23 cellular contexts compared by ENCODE assay signal in genomic region chr6:24069546-24069945, GRCh38.
"Had no signal": no experiment of that assay in that cellular context is flagged by ENCODE, and none has a peak within 500 bp of the region (broad histone marks: within the 10 kb centered on the region; RNA-seq: fewer than 3 reads in every experiment).

No MANE protein-coding gene starts in this region.

- H3K27me3 Mint-ChIP-seq: brain; natural killer cell treated with Interleukin-12 subunit alpha and Interleukin-12 subunit beta and Interleukin-15 and Interleukin-18, amount 100 ng/mL, for 72 hours had no signal

- H3K4me3 Mint-ChIP-seq: activated naive CD4-positive, alpha-beta T cell treated with anti-CD3 and anti-CD28 coated beads for 36 hours; activated naive CD8-positive, alpha-beta T cell treated with anti-CD3 and anti-CD28 coated beads for 36 hours; activated T-helper 1 cell treated with anti-CD3 and anti-CD28 coated beads, Interleukin-12 subunit alpha, Interleukin-12 subunit beta, Interleukin-2, Interleukin-4 antibody, amounts not matched to agents 30 ng/mL and 10 ng/mL and 1 ng/mL, durations not matched to agents 14 hours and 24 hours and 36 hours; natural killer cell treated with Interleukin-12 subunit alpha and Interleukin-12 subunit beta and Interleukin-15 and Interleukin-18, amount 100 ng/mL, for 72 hours had no signal

- H3K27me3 ChIP-seq: adrenal gland, right lobe of liver, upper lobe of left lung had no signal

- H3K27ac Mint-ChIP-seq: activated naive CD4-positive, alpha-beta T cell treated with anti-CD3 and anti-CD28 coated beads for 36 hours; activated naive CD8-positive, alpha-beta T cell treated with anti-CD3 and anti-CD28 coated beads for 36 hours; activated T-helper 1 cell treated with anti-CD3 and anti-CD28 coated beads, Interleukin-12 subunit alpha, Interleukin-12 subunit beta, Interleukin-2, Interleukin-4 antibody, amounts not matched to agents 30 ng/mL and 10 ng/mL and 1 ng/mL, durations not matched to agents 14 hours and 24 hours and 36 hours; natural killer cell treated with Interleukin-12 subunit alpha and Interleukin-12 subunit beta and Interleukin-15 and Interleukin-18, amount 100 ng/mL, for 72 hours had no signal

- DNase-seq: activated CD4-positive, alpha-beta T cell treated with anti-CD3 and anti-CD28 coated beads for 4 hours; activated CD4-positive, alpha-beta T cell treated with anti-CD3 and anti-CD28 coated beads, Interleukin-2, amount 50 U/mL, for 48 hours; activated CD4-positive, CD25-positive, alpha-beta regulatory T cell; activated CD8-positive, alpha-beta memory T cell treated with anti-CD3 and anti-CD28 coated beads for 24 hours; activated effector memory CD4-positive, alpha-beta T cell treated with anti-CD3 and anti-CD28 coated beads, Interleukin-2, amount 50 U/mL, for 16 hours; activated naive CD4-positive, alpha-beta T cell treated with anti-CD3 and anti-CD28 coated beads for 36 hours; activated naive CD8-positive, alpha-beta T cell treated with anti-CD3 and anti-CD28 coated beads for 36 hours; adrenal gland; aorta; dorsolateral prefrontal cortex; effector memory CD4-positive, alpha-beta T cell; hippocampal formation; left cardiac atrium; left ventricle myocardium superior; mucosa of descending colon; right lobe of liver; stimulated activated CD4-positive, alpha-beta T cell treated with anti-CD3 and anti-CD28 coated beads, Interleukin-4, amount 100 ng/mL, for 1 hour; stimulated activated naive CD8-positive, alpha-beta T cell treated with anti-CD3 and anti-CD28 coated beads, Interleukin-15, Interleukin-2, amounts not matched to agents 100 U/mL and 50 U/mL, for 24 hours; upper lobe of left lung had no signal

- H3K36me3 Mint-ChIP-seq: activated naive CD8-positive, alpha-beta T cell treated with anti-CD3 and anti-CD28 coated beads for 36 hours; natural killer cell treated with Interleukin-12 subunit alpha and Interleukin-12 subunit beta and Interleukin-15 and Interleukin-18, amount 100 ng/mL, for 72 hours had no signal

- H3K9me3 ChIP-seq: adrenal gland, mucosa of descending colon, right lobe of liver, upper lobe of left lung had no signal

- H3K4me1 Mint-ChIP-seq: activated naive CD8-positive, alpha-beta T cell treated with anti-CD3 and anti-CD28 coated beads for 36 hours had no signal

- H3K27ac ChIP-seq: adrenal gland, coronary artery, dorsolateral prefrontal cortex, right lobe of liver, upper lobe of left lung had no signal

- H3K9me3 Mint-ChIP-seq: activated naive CD8-positive, alpha-beta T cell treated with anti-CD3 and anti-CD28 coated beads for 36 hours; activated T-helper 1 cell treated with anti-CD3 and anti-CD28 coated beads, Interleukin-12 subunit alpha, Interleukin-12 subunit beta, Interleukin-2, Interleukin-4 antibody, amounts not matched to agents 30 ng/mL and 10 ng/mL and 1 ng/mL, durations not matched to agents 14 hours and 24 hours and 36 hours had no signal

- H3K4me3 ChIP-seq: adrenal gland, coronary artery, dorsolateral prefrontal cortex, mucosa of descending colon, right lobe of liver, upper lobe of left lung had no signal

- H3K36me3 ChIP-seq: adrenal gland, right lobe of liver, upper lobe of left lung had no signal
